ENCODE assay signal across 6 cellular contexts in the genomic region with DNA sequence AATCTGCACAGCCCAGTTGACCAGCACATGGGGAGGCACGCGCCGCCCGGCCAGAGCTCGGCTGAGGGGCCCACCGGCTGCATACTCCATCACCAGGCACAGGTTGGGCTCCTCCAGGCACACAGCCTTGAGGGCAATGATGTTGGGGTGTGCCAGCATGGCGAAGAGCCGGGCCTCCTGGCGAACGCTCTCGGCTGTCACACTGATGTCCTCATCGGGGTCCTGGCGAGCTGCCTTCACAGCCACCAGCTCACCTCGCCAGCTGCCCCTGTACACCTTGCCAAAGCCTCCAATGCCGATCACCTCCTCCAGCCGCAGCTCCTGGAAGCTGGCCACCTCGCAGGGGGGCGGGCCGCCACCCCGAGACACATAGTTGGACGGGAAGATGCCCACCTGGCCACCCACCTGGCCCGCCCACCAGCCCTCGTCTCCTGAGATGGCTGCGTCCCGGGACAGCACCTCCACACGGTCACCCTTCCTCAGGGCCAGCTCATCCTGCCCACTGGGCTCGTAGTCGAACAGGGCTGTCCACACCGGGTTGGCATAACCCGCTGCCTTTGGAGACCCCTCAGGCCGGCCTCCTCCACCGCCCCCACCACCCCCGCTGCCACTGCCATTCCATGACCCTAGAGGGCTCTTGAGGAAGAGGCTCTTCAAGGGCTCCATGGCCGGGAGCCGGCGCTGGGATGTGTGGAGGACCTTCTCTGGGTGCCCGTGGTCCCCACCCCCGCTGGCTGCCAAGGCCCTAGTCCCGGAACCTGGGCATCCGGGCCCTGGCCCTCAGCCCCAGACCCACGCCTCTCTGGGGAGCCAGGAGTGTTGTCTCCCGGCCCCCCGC. TPM values are rescaled to one million over a fixed set of nuclear protein-coding genes. Genes with fewer than 3 reads are reported as not detected.
DNase-seq lines count a peak whose midpoint lies in the region; ATAC-seq and TF ChIP-seq lines count a peak whose summit lies in the region.

No MANE protein-coding gene starts in this region.

- H3K4me1 ChIP-seq in adrenal gland (replicated peaks in 1 of 2): peaks cover 21 to 56% of the 10 kb centered on the region in 2 donors
- peaks cover 48 to 53% of the 10 kb centered on the region in 2 donors for H3K4me1 ChIP-seq in mucosa of rectum (ENCODE audit: control insufficient read depth in 2 of 2, insufficient read depth in 2 of 2, low read length in 2 of 2)

- H3K27ac ChIP-seq in adrenal gland (peak overlapping the region; percentile 75 to 95 (median 89)), mucosa of rectum (ENCODE audit: low read depth in 2 of 2, low read length in 2 of 2) (peak overlapping the region; percentile 98)

- H3K27me3 ChIP-seq in adrenal gland: no peaks in the 10 kb centered on the region
- no peaks in the 10 kb centered on the region for H3K27me3 ChIP-seq in mucosa of rectum (ENCODE audit: control insufficient read depth in 2 of 2, insufficient read depth in 2 of 2, low read length in 2 of 2)

- intact Hi-C loops in adrenal gland (cut with DNase I): loop anchor here in 1 of 2 donors (5.0 kb wide), 1 partner anchor 41 kb away; a partner anchor contains a TSS

- no peaks in the 10 kb centered on the region for H3K9me3 ChIP-seq in adrenal gland (replicated peaks in 1 of 3)
- H3K9me3 ChIP-seq in mucosa of rectum (ENCODE audit: control insufficient read depth in 2 of 2, low read length in 2 of 2): no peaks in the 10 kb centered on the region

- H3K4me3 ChIP-seq in HFF-Myc (replicated peaks; ENCODE audit: low read depth, low read length) (peak overlapping the region; percentile 76), adrenal gland (peak overlapping the region; percentile 37 to 90 (median 52)), mucosa of rectum (ENCODE audit: low read length in 2 of 2) (peak overlapping the region; percentile 91 to 98)

- ATAC-seq in HG02970 (IDR thresholded peaks at IDR 0.05; ENCODE audit: low FRiP score, unreplicated experiment): no peak

- TF ChIP-seq CTCF in HFF-Myc (IDR thresholded peaks at IDR 0.05; ENCODE audit: low read depth, low read length, missing control alignments): no peak
- TF ChIP-seq CTCF in adrenal gland (IDR thresholded peaks at IDR 0.05): no peak

- peaks cover 0 to 22% of the 10 kb centered on the region in 2 donors for H3K36me3 ChIP-seq in adrenal gland (replicated peaks in 1 of 2)
- peaks cover 24 to 28% of the 10 kb centered on the region in 2 donors for H3K36me3 ChIP-seq in mucosa of rectum (ENCODE audit: control insufficient read depth in 2 of 2, insufficient read depth in 2 of 2, low read length in 2 of 2)

- WGBS in adrenal gland, 4 donors: 14 to 38% (median 16%) methylated on average over 5 to 43 of the region's 43 CpGs; no CpG with 5 or more reads in 1 of the 4 donors

- no peak for TF ChIP-seq POLR2A in adrenal gland (IDR thresholded peaks at IDR 0.05)

- no peak for DNase-seq in HFF-Myc (ENCODE audit: extremely low read depth, low read depth)
- peak in 4 of 7 donors; percentile 23 to 66 (median 52) for DNase-seq in adrenal gland
- DNase-seq in A172 (ENCODE audit: low spot score): no peak
- DNase-seq in activated gamma-delta T cell treated with Interleukin-2 at 50 U/mL for 16 hours: no peak

- peak overlapping the region; percentile 90 to 97 for H3K9ac ChIP-seq in mucosa of rectum (ENCODE audit: low read depth in 1 of 2, low read length in 2 of 2)

RNA-seq across cellular contexts. Expression of a gene that starts 0.7 kb away (rescaled TPM):
- 10 to 100 TPM; 40.2 to 84.4 (median 57.8) TPM for total RNA-seq in adrenal gland
- 100 to 1,000 TPM in 1 of 3 donors, 10 to 100 TPM in 2; 11.1 to 143 (median 85.2) TPM for polyA plus RNA-seq in adrenal gland
- 38.2 and 39.2 TPM in 2 replicates for total RNA-seq in A172 (2014; rRNA removed; shearing (Covaris generic))

RNA-seq across cellular contexts. Expression of a gene that starts 2.3 kb away (rescaled TPM):
- 10 to 100 TPM; 28.6 to 45.0 (median 41.9) TPM for total RNA-seq in adrenal gland
- polyA plus RNA-seq in adrenal gland: 10 to 100 TPM in 2 of 3 donors, 1 to 10 TPM in 1; 9.0 to 29.9 (median 19.2) TPM
- total RNA-seq in A172 (2014; rRNA removed; shearing (Covaris generic)): 19.6 and 20.1 TPM in 2 replicates

RNA-seq across cellular contexts. Expression of a gene that starts 17.7 kb away (rescaled TPM):
- total RNA-seq in adrenal gland: 1 to 10 TPM in 1 of 8 donors, under 1 TPM in 3, not detected in 4; 0.14 to 1.5 (median 0.40) TPM
- 10 to 100 TPM in 1 of 3 donors, 1 to 10 TPM in 1, not detected in 1; 2.4 to 12.5 TPM for polyA plus RNA-seq in adrenal gland
- total RNA-seq in A172 (2014; rRNA removed; shearing (Covaris generic)): 0.86 TPM in 1 of 2 replicates, not detected in the other

RNA-seq across cellular contexts. Expression of a gene that starts 24.6 kb away (rescaled TPM):
- 100 to 1,000 TPM in 1 of 8 donors, 10 to 100 TPM in 7; 51.3 to 108 (median 76.3) TPM for total RNA-seq in adrenal gland
- 100 to 1,000 TPM in 2 of 3 donors, 1 to 10 TPM in 1; 8.7 to 377 (median 171) TPM for polyA plus RNA-seq in adrenal gland
- 10.4 and 19.5 TPM in 2 replicates for total RNA-seq in A172 (2014; rRNA removed; shearing (Covaris generic))

RNA-seq across cellular contexts. Expression of a gene that starts 37.5 kb away (rescaled TPM):
- 10 to 100 TPM; 12.8 to 56.3 (median 36.0) TPM for total RNA-seq in adrenal gland
- polyA plus RNA-seq in adrenal gland: 10 to 100 TPM in 2 of 3 donors, 1 to 10 TPM in 1; 8.7 to 68.0 (median 33.9) TPM
- 50.1 and 83.3 TPM in 2 replicates for total RNA-seq in A172 (2014; rRNA removed; shearing (Covaris generic))

Comparison
In these comparisons a context has a peak if more than half of its experiments do, and no peak if none do; other contexts are left out.
1. DNase-seq: peak in adrenal gland (4 of 7); none in HFF-Myc (single experiment), A172 (single experiment) and activated gamma-delta T cell treated with Interleukin-2 at 50 U/mL for 16 hours (single experiment).
2. Peak in every context shown above with its lines, with median percentiles within 50 percentile points of each other: H3K4me3 ChIP-seq.